1 cellular context compared by ENCODE assay signal in the genomic region with DNA sequence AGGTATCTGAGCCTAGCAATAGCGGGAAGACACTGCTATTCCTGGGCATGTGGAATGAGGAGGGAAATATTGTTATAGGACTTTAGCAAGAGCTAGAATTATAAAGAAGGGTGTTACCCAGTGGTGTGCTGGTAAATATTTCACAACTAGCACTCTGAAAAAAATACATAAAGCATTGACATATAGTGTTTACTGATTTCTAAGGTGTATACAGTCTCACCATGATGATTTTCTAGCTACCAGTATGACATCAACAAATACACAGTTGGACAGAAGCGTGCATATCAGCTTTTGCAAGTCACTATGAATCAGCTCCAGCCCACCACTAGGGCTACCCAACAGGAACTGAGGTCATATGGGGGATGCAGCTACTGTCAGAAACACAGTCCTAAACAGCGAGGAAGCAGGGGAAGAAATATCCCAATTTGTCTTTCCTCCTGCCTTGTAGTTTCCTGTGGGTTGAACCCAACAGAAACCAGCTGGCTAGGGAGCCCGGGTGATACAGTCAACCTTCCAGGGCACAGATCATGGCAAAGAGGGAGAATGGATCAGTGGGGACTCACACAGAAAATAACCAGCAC.
A peak's percentile ranks its signal among the peaks of the same experiment; 100 is the strongest.
TF ChIP-seq lines count a peak whose summit lies in the region.

No MANE protein-coding gene starts in this region.

TF ChIP-seq in K562, 482 proteins besides CTCF, POLR2A, EP300 and RAD21 (continued from another document and continues in another):
- TF ChIP-seq ZBTB7A (IDR thresholded peaks at IDR 0.05; ENCODE audit: borderline replicate concordance, control insufficient read depth, low read depth, low read length), result no peak; the same call in 1 of the 2 replicates
- TF ChIP-seq NCOA1 (IDR thresholded peaks at IDR 0.05; ENCODE audit: low read depth), result peak; percentile 44; the same call in 1 of the 2 replicates
- no peak for TF ChIP-seq TCF3 (CRISPR knock-in tag; IDR thresholded peaks at IDR 0.05)
- TF ChIP-seq NR2C2 (CRISPR knock-in tag; IDR thresholded peaks at IDR 0.05), result no peak
- 0 out of 2 replicates have a peak, but pooled peaks have one; percentile 11 for TF ChIP-seq NR2C2 (tag; IDR thresholded peaks at IDR 0.05)
- peak; percentile 86 for TF ChIP-seq ETV5 (CRISPR knock-in tag; IDR thresholded peaks at IDR 0.05; ENCODE audit: low read depth)
- TF ChIP-seq, protein P1, sequence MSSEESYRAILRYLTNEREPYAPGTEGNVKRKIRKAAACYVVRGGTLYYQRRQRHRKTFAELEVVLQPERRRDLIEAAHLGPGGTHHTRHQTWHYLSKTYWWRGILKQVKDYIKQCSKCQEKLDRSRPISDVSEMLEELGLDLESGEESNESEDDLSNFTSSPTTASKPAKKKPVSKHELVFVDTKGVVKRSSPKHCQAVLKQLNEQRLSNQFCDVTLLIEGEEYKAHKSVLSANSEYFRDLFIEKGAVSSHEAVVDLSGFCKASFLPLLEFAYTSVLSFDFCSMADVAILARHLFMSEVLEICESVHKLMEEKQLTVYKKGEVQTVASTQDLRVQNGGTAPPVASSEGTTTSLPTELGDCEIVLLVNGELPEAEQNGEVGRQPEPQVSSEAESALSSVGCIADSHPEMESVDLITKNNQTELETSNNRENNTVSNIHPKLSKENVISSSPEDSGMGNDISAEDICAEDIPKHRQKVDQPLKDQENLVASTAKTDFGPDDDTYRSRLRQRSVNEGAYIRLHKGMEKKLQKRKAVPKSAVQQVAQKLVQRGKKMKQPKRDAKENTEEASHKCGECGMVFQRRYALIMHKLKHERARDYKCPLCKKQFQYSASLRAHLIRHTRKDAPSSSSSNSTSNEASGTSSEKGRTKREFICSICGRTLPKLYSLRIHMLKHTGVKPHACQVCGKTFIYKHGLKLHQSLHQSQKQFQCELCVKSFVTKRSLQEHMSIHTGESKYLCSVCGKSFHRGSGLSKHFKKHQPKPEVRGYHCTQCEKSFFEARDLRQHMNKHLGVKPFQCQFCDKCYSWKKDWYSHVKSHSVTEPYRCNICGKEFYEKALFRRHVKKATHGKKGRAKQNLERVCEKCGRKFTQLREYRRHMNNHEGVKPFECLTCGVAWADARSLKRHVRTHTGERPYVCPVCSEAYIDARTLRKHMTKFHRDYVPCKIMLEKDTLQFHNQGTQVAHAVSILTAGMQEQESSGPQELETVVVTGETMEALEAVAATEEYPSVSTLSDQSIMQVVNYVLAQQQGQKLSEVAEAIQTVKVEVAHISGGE (CRISPR knock-in tag; IDR thresholded peaks at IDR 0.05), result no peak
- TF ChIP-seq, protein P2, sequence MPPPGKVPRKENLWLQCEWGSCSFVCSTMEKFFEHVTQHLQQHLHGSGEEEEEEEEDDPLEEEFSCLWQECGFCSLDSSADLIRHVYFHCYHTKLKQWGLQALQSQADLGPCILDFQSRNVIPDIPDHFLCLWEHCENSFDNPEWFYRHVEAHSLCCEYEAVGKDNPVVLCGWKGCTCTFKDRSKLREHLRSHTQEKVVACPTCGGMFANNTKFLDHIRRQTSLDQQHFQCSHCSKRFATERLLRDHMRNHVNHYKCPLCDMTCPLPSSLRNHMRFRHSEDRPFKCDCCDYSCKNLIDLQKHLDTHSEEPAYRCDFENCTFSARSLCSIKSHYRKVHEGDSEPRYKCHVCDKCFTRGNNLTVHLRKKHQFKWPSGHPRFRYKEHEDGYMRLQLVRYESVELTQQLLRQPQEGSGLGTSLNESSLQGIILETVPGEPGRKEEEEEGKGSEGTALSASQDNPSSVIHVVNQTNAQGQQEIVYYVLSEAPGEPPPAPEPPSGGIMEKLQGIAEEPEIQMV (tag; conservative IDR thresholded peaks at IDR 0.05; ENCODE audit: low read depth), result 0 out of 2 replicates have a peak, but pooled peaks have one; percentile 4
- TF ChIP-seq DPF2 (IDR thresholded peaks at IDR 0.05), result peak; percentile 78
- TF ChIP-seq NONO (IDR thresholded peaks at IDR 0.05; ENCODE audit: low read depth in 2 of 2, low read length in 1 of 2), result no peak
- TF ChIP-seq, protein P3, sequence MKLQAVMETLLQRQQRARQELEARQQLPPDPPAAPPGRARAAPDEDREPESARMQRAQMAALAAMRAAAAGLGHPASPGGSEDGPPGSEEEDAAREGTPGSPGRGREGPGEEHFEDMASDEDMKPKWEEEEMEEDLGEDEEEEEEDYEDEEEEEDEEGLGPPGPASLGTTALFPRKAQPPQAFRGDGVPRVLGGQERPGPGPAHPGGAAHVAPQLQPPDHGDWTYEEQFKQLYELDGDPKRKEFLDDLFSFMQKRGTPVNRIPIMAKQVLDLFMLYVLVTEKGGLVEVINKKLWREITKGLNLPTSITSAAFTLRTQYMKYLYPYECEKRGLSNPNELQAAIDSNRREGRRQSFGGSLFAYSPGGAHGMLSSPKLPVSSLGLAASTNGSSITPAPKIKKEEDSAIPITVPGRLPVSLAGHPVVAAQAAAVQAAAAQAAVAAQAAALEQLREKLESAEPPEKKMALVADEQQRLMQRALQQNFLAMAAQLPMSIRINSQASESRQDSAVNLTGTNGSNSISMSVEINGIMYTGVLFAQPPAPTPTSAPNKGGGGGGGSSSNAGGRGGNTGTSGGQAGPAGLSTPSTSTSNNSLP (IDR thresholded peaks at IDR 0.05; ENCODE audit: borderline replicate concordance, low read depth, low read length), result no peak
- TF ChIP-seq IFI16 (CRISPR knock-in tag; IDR thresholded peaks at IDR 0.05), result no peak
- no peak for TF ChIP-seq RHOXF2B (CRISPR knock-in tag; conservative IDR thresholded peaks at IDR 0.05)
- no peak for TF ChIP-seq ZC3H11A (IDR thresholded peaks at IDR 0.05; ENCODE audit: low read depth, low read length)
- no peak for TF ChIP-seq ZFPM2 (CRISPR knock-in tag; IDR thresholded peaks at IDR 0.05)
- TF ChIP-seq, protein P4, sequence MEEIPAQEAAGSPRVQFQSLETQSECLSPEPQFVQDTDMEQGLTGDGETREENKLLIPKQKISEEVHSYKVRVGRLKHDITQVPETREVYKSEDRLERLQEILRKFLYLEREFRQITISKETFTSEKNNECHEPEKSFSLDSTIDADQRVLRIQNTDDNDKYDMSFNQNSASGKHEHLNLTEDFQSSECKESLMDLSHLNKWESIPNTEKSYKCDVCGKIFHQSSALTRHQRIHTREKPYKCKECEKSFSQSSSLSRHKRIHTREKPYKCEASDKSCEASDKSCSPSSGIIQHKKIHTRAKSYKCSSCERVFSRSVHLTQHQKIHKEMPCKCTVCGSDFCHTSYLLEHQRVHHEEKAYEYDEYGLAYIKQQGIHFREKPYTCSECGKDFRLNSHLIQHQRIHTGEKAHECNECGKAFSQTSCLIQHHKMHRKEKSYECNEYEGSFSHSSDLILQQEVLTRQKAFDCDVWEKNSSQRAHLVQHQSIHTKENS (CRISPR knock-in tag; IDR thresholded peaks at IDR 0.05), result no peak
- 0 out of 4 replicates have a peak, but pooled peaks of 1 of the 2 experiments have one; percentile 4 for TF ChIP-seq NRF1 (conservative IDR thresholded peaks at IDR 0.05 in 1 of 2, IDR thresholded peaks at IDR 0.05 in 1 of 2)
- TF ChIP-seq FOXJ2 (tag; IDR thresholded peaks at IDR 0.05), result peak; percentile 79
- TF ChIP-seq ATF1 (CRISPR knock-in tag; IDR thresholded peaks at IDR 0.05), result no peak
- TF ChIP-seq ATF1 (tag; IDR thresholded peaks at IDR 0.05), result peak; percentile 77
- peak; percentile 82 for TF ChIP-seq ZNF584 (CRISPR knock-in tag; IDR thresholded peaks at IDR 0.05; ENCODE audit: low read depth)
- TF ChIP-seq RCOR1 (IDR thresholded peaks at IDR 0.05; ENCODE audit: borderline replicate concordance in 1 of 2, low read depth in 2 of 2, low read length in 2 of 2), result no peak
- TF ChIP-seq MEF2D (tag; conservative IDR thresholded peaks at IDR 0.05; ENCODE audit: low read depth), result no peak
- TF ChIP-seq ZNF76 (CRISPR knock-in tag; IDR thresholded peaks at IDR 0.05; ENCODE audit: borderline replicate concordance), result no peak
- peak; percentile 88 for TF ChIP-seq CREM (IDR thresholded peaks at IDR 0.05; ENCODE audit: low read depth)
- no peak for TF ChIP-seq ZNF830 (CRISPR knock-in tag; IDR thresholded peaks at IDR 0.05)
- TF ChIP-seq, protein P5, sequence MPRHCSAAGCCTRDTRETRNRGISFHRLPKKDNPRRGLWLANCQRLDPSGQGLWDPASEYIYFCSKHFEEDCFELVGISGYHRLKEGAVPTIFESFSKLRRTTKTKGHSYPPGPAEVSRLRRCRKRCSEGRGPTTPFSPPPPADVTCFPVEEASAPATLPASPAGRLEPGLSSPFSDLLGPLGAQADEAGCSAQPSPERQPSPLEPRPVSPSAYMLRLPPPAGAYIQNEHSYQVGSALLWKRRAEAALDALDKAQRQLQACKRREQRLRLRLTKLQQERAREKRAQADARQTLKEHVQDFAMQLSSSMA (CRISPR knock-in tag; IDR thresholded peaks at IDR 0.05), result no peak
- TF ChIP-seq SREBF1 (IDR thresholded peaks at IDR 0.05; ENCODE audit: borderline replicate concordance, low read depth, low read length), result no peak
- TF ChIP-seq, protein P6, sequence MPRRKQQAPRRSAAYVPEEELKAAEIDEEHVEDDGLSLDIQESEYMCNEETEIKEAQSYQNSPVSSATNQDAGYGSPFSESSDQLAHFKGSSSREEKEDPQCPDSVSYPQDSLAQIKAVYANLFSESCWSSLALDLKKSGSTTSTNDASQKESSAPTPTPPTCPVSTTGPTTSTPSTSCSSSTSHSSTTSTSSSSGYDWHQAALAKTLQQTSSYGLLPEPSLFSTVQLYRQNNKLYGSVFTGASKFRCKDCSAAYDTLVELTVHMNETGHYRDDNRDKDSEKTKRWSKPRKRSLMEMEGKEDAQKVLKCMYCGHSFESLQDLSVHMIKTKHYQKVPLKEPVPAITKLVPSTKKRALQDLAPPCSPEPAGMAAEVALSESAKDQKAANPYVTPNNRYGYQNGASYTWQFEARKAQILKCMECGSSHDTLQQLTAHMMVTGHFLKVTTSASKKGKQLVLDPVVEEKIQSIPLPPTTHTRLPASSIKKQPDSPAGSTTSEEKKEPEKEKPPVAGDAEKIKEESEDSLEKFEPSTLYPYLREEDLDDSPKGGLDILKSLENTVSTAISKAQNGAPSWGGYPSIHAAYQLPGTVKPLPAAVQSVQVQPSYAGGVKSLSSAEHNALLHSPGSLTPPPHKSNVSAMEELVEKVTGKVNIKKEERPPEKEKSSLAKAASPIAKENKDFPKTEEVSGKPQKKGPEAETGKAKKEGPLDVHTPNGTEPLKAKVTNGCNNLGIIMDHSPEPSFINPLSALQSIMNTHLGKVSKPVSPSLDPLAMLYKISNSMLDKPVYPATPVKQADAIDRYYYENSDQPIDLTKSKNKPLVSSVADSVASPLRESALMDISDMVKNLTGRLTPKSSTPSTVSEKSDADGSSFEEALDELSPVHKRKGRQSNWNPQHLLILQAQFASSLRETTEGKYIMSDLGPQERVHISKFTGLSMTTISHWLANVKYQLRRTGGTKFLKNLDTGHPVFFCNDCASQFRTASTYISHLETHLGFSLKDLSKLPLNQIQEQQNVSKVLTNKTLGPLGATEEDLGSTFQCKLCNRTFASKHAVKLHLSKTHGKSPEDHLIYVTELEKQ (CRISPR knock-in tag; IDR thresholded peaks at IDR 0.05), result no peak
- peak; percentile 5; the same call in 1 of the 2 replicates for TF ChIP-seq ZNF175 (CRISPR knock-in tag; IDR thresholded peaks at IDR 0.05; ENCODE audit: low read depth)
- peak; percentile 31; the same call in 1 of the 2 replicates for TF ChIP-seq CBFA2T3 (IDR thresholded peaks at IDR 0.05)
- TF ChIP-seq, protein P7, sequence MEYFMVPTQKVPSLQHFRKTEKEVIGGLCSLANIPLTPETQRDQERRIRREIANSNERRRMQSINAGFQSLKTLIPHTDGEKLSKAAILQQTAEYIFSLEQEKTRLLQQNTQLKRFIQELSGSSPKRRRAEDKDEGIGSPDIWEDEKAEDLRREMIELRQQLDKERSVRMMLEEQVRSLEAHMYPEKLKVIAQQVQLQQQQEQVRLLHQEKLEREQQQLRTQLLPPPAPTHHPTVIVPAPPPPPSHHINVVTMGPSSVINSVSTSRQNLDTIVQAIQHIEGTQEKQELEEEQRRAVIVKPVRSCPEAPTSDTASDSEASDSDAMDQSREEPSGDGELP (CRISPR knock-in tag; IDR thresholded peaks at IDR 0.05; ENCODE audit: borderline replicate concordance), result peak; percentile 37
- peak; percentile 68; the same call in 1 of the 2 replicates for TF ChIP-seq BRD4 (IDR thresholded peaks at IDR 0.05)
- TF ChIP-seq POLR2B (IDR thresholded peaks at IDR 0.05; ENCODE audit: low read depth, partially characterized antibody), result no peak
- TF ChIP-seq, protein P8, sequence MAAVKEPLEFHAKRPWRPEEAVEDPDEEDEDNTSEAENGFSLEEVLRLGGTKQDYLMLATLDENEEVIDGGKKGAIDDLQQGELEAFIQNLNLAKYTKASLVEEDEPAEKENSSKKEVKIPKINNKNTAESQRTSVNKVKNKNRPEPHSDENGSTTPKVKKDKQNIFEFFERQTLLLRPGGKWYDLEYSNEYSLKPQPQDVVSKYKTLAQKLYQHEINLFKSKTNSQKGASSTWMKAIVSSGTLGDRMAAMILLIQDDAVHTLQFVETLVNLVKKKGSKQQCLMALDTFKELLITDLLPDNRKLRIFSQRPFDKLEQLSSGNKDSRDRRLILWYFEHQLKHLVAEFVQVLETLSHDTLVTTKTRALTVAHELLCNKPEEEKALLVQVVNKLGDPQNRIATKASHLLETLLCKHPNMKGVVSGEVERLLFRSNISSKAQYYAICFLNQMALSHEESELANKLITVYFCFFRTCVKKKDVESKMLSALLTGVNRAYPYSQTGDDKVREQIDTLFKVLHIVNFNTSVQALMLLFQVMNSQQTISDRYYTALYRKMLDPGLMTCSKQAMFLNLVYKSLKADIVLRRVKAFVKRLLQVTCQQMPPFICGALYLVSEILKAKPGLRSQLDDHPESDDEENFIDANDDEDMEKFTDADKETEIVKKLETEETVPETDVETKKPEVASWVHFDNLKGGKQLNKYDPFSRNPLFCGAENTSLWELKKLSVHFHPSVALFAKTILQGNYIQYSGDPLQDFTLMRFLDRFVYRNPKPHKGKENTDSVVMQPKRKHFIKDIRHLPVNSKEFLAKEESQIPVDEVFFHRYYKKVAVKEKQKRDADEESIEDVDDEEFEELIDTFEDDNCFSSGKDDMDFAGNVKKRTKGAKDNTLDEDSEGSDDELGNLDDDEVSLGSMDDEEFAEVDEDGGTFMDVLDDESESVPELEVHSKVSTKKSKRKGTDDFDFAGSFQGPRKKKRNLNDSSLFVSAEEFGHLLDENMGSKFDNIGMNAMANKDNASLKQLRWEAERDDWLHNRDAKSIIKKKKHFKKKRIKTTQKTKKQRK (IDR thresholded peaks at IDR 0.05; ENCODE audit: borderline replicate concordance, low read depth, low read length), result no peak
- no peak for TF ChIP-seq HNRNPL (IDR thresholded peaks at IDR 0.05; ENCODE audit: low read depth, low read length)
- peak; percentile 29; the same call in 1 of the 2 replicates for TF ChIP-seq PHF8 (IDR thresholded peaks at IDR 0.05; ENCODE audit: borderline replicate concordance, low read length)
- TF ChIP-seq PML (IDR thresholded peaks at IDR 0.05; ENCODE audit: low read length), result peak; percentile 42; the same call in 1 of the 2 replicates
- TF ChIP-seq, protein P9, sequence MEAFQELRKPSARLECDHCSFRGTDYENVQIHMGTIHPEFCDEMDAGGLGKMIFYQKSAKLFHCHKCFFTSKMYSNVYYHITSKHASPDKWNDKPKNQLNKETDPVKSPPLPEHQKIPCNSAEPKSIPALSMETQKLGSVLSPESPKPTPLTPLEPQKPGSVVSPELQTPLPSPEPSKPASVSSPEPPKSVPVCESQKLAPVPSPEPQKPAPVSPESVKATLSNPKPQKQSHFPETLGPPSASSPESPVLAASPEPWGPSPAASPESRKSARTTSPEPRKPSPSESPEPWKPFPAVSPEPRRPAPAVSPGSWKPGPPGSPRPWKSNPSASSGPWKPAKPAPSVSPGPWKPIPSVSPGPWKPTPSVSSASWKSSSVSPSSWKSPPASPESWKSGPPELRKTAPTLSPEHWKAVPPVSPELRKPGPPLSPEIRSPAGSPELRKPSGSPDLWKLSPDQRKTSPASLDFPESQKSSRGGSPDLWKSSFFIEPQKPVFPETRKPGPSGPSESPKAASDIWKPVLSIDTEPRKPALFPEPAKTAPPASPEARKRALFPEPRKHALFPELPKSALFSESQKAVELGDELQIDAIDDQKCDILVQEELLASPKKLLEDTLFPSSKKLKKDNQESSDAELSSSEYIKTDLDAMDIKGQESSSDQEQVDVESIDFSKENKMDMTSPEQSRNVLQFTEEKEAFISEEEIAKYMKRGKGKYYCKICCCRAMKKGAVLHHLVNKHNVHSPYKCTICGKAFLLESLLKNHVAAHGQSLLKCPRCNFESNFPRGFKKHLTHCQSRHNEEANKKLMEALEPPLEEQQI (IDR thresholded peaks at IDR 0.05), result no peak
- TF ChIP-seq TRIM24 (IDR thresholded peaks at IDR 0.05), result peak; percentile 74 to 78
